ENCODE assay signal across 13 cellular contexts in the genomic region with DNA sequence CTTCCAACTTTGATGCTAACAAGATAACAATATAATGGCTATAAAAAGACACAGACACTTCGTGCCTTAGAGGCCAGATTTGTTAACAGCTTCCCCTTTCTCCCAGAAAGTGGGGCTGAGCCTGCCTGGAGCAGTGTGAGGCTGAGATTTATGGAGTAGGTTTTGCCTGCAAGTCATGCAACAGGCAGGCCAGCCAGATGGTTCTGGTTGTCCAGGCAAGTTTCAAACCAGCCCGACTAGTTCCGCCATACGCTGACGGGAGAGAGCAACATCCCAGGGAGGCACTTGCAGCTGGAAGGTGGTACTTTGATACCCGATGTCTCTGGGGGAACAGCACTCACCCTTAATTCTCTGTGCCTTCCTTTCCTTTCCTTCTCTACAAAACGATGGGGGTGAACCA.
DNase-seq lines count a peak whose midpoint lies in the region; ATAC-seq and TF ChIP-seq lines count a peak whose summit lies in the region.
"Had no signal": no experiment of that assay in that cellular context is flagged by ENCODE, and none has a peak within 500 bp of the region (broad histone marks: within the 10 kb centered on the region; RNA-seq: fewer than 3 reads in every experiment).

No MANE protein-coding gene starts in this region.

- no peaks in the 10 kb centered on the region for H3K36me3 Mint-ChIP-seq in naive thymus-derived CD8-positive, alpha-beta T cell
- H3K36me3 Mint-ChIP-seq: CD8-positive, alpha-beta T cell; neural progenitor cell had no signal

- peak overlapping the region; percentile 71 for H3K27ac ChIP-seq in colonic mucosa
- peak overlapping the region; percentile 91 to 97 for H3K27ac ChIP-seq in mucosa of rectum (ENCODE audit: low read depth in 2 of 2, low read length in 2 of 2)
- H3K27ac ChIP-seq: neural progenitor cell had no signal

- peaks cover 11 to 54% (median 25%) of the 10 kb centered on the region in 4 donors for H3K4me1 Mint-ChIP-seq in naive thymus-derived CD8-positive, alpha-beta T cell

- DNase-seq in AG08395 (ENCODE audit: low spot score), result peak; percentile 43
- DNase-seq in LNCaP clone FGC (ENCODE audit: low read depth), result peak; percentile 67
- DNase-seq in colonic mucosa, result peak; percentile 82
- DNase-seq in naive thymus-derived CD8-positive, alpha-beta T cell, result no peak
- DNase-seq in activated effector memory CD4-positive, alpha-beta T cell treated with anti-CD3 and anti-CD28 coated beads, Interleukin-2, amount 50 U/mL, for 16 hours, result no peak
- no peak for DNase-seq in stimulated activated CD4-positive, alpha-beta T cell treated with anti-CD3 and anti-CD28 coated beads, Interleukin-1b, Interleukin-23, amount 100 ng/mL, for 48 hours
- no peak for DNase-seq in NCI-H1436 (lab: John Stamatoyannopoulos, UW)
- DNase-seq: activated CD8-positive, alpha-beta T cell treated with anti-CD3 and anti-CD28 coated beads for 36 hours; CD8-positive, alpha-beta T cell; GOT3 had no signal

- POLR2A ChIA-PET in naive thymus-derived CD8-positive, alpha-beta T cell (lab: Charles Lee), result no interaction called here

- TF ChIP-seq CTCF in LNCaP clone FGC (IDR thresholded peaks at IDR 0.05; ENCODE audit: control insufficient read depth, extremely low read depth, insufficient read depth), result no peak
- no peak for TF ChIP-seq CTCF in colonic mucosa (IDR thresholded peaks at IDR 0.05)

- H3K36me3 ChIP-seq in colonic mucosa (no peaks in the 10 kb centered on the region), mucosa of rectum (ENCODE audit: control insufficient read depth in 2 of 2, insufficient read depth in 2 of 2, low read length in 2 of 2) (peaks cover 16 to 19% of the 10 kb centered on the region in 2 donors)
- H3K36me3 ChIP-seq: neural progenitor cell had no signal

- H3K27ac Mint-ChIP-seq in naive thymus-derived CD8-positive, alpha-beta T cell, result peak overlapping the region in 1 of 10 donors; percentile 61
- H3K27ac Mint-ChIP-seq: activated CD8-positive, alpha-beta T cell treated with anti-CD3 and anti-CD28 coated beads for 36 hours; CD8-positive, alpha-beta T cell had no signal

- H3K9me3 Mint-ChIP-seq in naive thymus-derived CD8-positive, alpha-beta T cell, result no peaks in the 10 kb centered on the region
- H3K9me3 Mint-ChIP-seq: activated CD8-positive, alpha-beta T cell treated with anti-CD3 and anti-CD28 coated beads for 36 hours; CD8-positive, alpha-beta T cell; neural progenitor cell had no signal

- H3K4me1 ChIP-seq in colonic mucosa (peaks cover 4% of the 10 kb centered on the region), mucosa of rectum (ENCODE audit: control insufficient read depth in 2 of 2, insufficient read depth in 2 of 2, low read length in 2 of 2) (peaks cover 31 to 37% of the 10 kb centered on the region in 2 donors)
- H3K4me1 ChIP-seq: neural progenitor cell had no signal

- H3K9me3 ChIP-seq in colonic mucosa, result no peaks in the 10 kb centered on the region
- H3K9me3 ChIP-seq in mucosa of rectum (ENCODE audit: control insufficient read depth in 2 of 2, low read length in 2 of 2), result no peaks in the 10 kb centered on the region

- no peak for ATAC-seq in naive thymus-derived CD8-positive, alpha-beta T cell
- ATAC-seq: activated CD8-positive, alpha-beta T cell treated with anti-CD3 and anti-CD28 coated beads for 36 hours; CD8-positive, alpha-beta T cell; SK-N-SH treated with all-trans-retinoic acid at 6 μM for 48 hours had no signal

- H3K27me3 Mint-ChIP-seq in naive thymus-derived CD8-positive, alpha-beta T cell, result peaks cover 3 to 32% (median 19%) of the 10 kb centered on the region in 5 donors

- H3K9ac ChIP-seq in colonic mucosa (ENCODE audit: low read depth in 2 of 2, low read length in 2 of 2), result peak overlapping the region in 1 of 2 donors; percentile 78
- peak overlapping the region; percentile 34 to 58 for H3K9ac ChIP-seq in mucosa of rectum (ENCODE audit: low read depth in 1 of 2, low read length in 2 of 2)
- H3K9ac ChIP-seq: neural progenitor cell had no signal

- intact Hi-C loops in colonic mucosa (cut with DNase I), result no loop called here

- H3K4me3 Mint-ChIP-seq in naive thymus-derived CD8-positive, alpha-beta T cell, result peak overlapping the region in 1 of 10 donors; percentile 68
- H3K4me3 Mint-ChIP-seq: activated CD8-positive, alpha-beta T cell treated with anti-CD3 and anti-CD28 coated beads for 36 hours; CD8-positive, alpha-beta T cell; neural progenitor cell had no signal

- H3K4me3 ChIP-seq in LNCaP clone FGC (ENCODE audit: low read depth, low read length) (no peak overlapping the region), colonic mucosa (no peak overlapping the region), mucosa of rectum (ENCODE audit: low read length in 2 of 2) (peak overlapping the region in 1 of 2 donors; percentile 70)
- H3K4me3 ChIP-seq: neural progenitor cell had no signal

- H3K27me3 ChIP-seq in colonic mucosa (no peaks in the 10 kb centered on the region), mucosa of rectum (ENCODE audit: control insufficient read depth in 2 of 2, insufficient read depth in 2 of 2, low read length in 2 of 2) (no peaks in the 10 kb centered on the region)
- H3K27me3 ChIP-seq: neural progenitor cell had no signal

Comparison
In these comparisons a context has a peak if more than half of its experiments do, and no peak if none do; other contexts are left out.
1. DNase-seq: peak in AG08395 (single experiment), LNCaP clone FGC (single experiment) and colonic mucosa (single experiment); none in naive thymus-derived CD8-positive, alpha-beta T cell (0 of 10), activated effector memory CD4-positive, alpha-beta T cell treated with anti-CD3 and anti-CD28 coated beads, Interleukin-2, amount 50 U/mL, for 16 hours (single experiment), stimulated activated CD4-positive, alpha-beta T cell treated with anti-CD3 and anti-CD28 coated beads, Interleukin-1b, Interleukin-23, amount 100 ng/mL, for 48 hours (single experiment) and NCI-H1436 (single experiment).